1 cellular context compared by ENCODE assay signal in the genomic region with DNA sequence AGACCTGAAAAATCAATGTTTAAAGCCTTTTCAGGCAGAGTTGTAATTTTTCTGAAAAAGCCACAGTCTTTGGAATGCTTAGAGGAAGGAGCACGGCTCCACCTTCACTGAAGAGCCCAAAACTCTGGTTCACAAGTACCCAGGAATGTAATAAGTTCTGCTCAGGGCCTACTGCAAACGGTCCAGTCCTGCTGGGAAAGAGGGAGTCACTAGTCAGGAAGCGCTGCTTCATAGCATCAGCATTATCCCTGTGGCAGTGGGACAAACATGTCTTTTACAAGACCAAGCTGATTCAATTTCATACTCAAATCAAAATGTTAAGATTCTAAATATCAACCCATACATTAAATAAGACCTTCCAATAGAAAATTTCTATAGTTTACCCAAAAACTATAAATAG.
TF ChIP-seq lines count a peak whose summit lies in the region.

No MANE protein-coding gene starts in this region.

TF ChIP-seq in GM12878, 131 proteins besides CTCF, POLR2A, EP300 and RAD21 (continued from another document):
- TF ChIP-seq, protein P1, sequence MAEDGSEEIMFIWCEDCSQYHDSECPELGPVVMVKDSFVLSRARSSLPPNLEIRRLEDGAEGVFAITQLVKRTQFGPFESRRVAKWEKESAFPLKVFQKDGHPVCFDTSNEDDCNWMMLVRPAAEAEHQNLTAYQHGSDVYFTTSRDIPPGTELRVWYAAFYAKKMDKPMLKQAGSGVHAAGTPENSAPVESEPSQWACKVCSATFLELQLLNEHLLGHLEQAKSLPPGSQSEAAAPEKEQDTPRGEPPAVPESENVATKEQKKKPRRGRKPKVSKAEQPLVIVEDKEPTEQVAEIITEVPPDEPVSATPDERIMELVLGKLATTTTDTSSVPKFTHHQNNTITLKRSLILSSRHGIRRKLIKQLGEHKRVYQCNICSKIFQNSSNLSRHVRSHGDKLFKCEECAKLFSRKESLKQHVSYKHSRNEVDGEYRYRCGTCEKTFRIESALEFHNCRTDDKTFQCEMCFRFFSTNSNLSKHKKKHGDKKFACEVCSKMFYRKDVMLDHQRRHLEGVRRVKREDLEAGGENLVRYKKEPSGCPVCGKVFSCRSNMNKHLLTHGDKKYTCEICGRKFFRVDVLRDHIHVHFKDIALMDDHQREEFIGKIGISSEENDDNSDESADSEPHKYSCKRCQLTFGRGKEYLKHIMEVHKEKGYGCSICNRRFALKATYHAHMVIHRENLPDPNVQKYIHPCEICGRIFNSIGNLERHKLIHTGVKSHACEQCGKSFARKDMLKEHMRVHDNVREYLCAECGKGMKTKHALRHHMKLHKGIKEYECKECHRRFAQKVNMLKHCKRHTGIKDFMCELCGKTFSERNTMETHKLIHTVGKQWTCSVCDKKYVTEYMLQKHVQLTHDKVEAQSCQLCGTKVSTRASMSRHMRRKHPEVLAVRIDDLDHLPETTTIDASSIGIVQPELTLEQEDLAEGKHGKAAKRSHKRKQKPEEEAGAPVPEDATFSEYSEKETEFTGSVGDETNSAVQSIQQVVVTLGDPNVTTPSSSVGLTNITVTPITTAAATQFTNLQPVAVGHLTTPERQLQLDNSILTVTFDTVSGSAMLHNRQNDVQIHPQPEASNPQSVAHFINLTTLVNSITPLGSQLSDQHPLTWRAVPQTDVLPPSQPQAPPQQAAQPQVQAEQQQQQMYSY (CRISPR knock-in tag; IDR thresholded peaks at IDR 0.05): no peak
- TF ChIP-seq, protein P2, sequence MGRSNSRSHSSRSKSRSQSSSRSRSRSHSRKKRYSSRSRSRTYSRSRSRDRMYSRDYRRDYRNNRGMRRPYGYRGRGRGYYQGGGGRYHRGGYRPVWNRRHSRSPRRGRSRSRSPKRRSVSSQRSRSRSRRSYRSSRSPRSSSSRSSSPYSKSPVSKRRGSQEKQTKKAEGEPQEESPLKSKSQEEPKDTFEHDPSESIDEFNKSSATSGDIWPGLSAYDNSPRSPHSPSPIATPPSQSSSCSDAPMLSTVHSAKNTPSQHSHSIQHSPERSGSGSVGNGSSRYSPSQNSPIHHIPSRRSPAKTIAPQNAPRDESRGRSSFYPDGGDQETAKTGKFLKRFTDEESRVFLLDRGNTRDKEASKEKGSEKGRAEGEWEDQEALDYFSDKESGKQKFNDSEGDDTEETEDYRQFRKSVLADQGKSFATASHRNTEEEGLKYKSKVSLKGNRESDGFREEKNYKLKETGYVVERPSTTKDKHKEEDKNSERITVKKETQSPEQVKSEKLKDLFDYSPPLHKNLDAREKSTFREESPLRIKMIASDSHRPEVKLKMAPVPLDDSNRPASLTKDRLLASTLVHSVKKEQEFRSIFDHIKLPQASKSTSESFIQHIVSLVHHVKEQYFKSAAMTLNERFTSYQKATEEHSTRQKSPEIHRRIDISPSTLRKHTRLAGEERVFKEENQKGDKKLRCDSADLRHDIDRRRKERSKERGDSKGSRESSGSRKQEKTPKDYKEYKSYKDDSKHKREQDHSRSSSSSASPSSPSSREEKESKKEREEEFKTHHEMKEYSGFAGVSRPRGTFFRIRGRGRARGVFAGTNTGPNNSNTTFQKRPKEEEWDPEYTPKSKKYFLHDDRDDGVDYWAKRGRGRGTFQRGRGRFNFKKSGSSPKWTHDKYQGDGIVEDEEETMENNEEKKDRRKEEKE (IDR thresholded peaks at IDR 0.05): no peak
- no peak for TF ChIP-seq BRCA1 (IDR thresholded peaks at IDR 0.05; ENCODE audit: low read depth, low read length)
- TF ChIP-seq, protein P3, sequence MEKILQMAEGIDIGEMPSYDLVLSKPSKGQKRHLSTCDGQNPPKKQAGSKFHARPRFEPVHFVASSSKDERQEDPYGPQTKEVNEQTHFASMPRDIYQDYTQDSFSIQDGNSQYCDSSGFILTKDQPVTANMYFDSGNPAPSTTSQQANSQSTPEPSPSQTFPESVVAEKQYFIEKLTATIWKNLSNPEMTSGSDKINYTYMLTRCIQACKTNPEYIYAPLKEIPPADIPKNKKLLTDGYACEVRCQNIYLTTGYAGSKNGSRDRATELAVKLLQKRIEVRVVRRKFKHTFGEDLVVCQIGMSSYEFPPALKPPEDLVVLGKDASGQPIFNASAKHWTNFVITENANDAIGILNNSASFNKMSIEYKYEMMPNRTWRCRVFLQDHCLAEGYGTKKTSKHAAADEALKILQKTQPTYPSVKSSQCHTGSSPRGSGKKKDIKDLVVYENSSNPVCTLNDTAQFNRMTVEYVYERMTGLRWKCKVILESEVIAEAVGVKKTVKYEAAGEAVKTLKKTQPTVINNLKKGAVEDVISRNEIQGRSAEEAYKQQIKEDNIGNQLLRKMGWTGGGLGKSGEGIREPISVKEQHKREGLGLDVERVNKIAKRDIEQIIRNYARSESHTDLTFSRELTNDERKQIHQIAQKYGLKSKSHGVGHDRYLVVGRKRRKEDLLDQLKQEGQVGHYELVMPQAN (conservative IDR thresholded peaks at IDR 0.05): no peak
- TF ChIP-seq PAX8 (IDR thresholded peaks at IDR 0.05): no peak
- TF ChIP-seq CREM (IDR thresholded peaks at IDR 0.05; ENCODE audit: low read depth): no peak
- no peak for TF ChIP-seq ETV6 (conservative IDR thresholded peaks at IDR 0.05 in 1 of 2, IDR thresholded peaks at IDR 0.05 in 1 of 2; ENCODE audit: borderline replicate concordance in 1 of 2, low read depth in 1 of 2)
- TF ChIP-seq MYB (IDR thresholded peaks at IDR 0.05; ENCODE audit: borderline replicate concordance, low read depth, low read length): no peak
- TF ChIP-seq NRF1 (conservative IDR thresholded peaks at IDR 0.05; ENCODE audit: low read depth, low read length): no peak
- TF ChIP-seq, protein P4, sequence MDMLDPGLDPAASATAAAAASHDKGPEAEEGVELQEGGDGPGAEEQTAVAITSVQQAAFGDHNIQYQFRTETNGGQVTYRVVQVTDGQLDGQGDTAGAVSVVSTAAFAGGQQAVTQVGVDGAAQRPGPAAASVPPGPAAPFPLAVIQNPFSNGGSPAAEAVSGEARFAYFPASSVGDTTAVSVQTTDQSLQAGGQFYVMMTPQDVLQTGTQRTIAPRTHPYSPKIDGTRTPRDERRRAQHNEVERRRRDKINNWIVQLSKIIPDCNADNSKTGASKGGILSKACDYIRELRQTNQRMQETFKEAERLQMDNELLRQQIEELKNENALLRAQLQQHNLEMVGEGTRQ (IDR thresholded peaks at IDR 0.05; ENCODE audit: borderline replicate concordance, low read depth, low read length): no peak
TF ChIP-seq in GM12878: peak in this region for 0.
